In the genomic region with DNA sequence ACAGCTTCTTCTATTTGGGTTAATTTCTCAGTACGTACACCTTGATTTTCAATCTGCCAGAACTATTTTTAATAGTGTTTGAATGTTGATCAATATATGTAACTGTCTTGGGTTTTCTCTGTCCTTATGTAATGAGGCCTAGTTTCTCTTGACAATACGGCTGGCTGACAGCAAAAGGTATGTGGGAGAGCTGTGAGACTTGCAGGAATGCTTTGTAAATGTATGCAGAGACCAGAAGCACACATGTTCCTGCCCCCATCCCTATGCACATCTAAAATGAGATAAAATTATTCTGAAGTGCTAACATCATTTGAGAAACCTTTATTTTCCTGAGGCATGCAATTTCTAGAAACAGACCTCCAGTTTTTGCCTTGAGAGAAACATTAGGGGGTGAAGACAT, we compare ENCODE assay signal across 3 cellular contexts.
TF ChIP-seq lines count a peak whose summit lies in the region.

No MANE protein-coding gene starts in this region.

TF ChIP-seq in GM23338, 12 proteins besides CTCF, POLR2A, EP300 and RAD21:
- TF ChIP-seq, protein P1, sequence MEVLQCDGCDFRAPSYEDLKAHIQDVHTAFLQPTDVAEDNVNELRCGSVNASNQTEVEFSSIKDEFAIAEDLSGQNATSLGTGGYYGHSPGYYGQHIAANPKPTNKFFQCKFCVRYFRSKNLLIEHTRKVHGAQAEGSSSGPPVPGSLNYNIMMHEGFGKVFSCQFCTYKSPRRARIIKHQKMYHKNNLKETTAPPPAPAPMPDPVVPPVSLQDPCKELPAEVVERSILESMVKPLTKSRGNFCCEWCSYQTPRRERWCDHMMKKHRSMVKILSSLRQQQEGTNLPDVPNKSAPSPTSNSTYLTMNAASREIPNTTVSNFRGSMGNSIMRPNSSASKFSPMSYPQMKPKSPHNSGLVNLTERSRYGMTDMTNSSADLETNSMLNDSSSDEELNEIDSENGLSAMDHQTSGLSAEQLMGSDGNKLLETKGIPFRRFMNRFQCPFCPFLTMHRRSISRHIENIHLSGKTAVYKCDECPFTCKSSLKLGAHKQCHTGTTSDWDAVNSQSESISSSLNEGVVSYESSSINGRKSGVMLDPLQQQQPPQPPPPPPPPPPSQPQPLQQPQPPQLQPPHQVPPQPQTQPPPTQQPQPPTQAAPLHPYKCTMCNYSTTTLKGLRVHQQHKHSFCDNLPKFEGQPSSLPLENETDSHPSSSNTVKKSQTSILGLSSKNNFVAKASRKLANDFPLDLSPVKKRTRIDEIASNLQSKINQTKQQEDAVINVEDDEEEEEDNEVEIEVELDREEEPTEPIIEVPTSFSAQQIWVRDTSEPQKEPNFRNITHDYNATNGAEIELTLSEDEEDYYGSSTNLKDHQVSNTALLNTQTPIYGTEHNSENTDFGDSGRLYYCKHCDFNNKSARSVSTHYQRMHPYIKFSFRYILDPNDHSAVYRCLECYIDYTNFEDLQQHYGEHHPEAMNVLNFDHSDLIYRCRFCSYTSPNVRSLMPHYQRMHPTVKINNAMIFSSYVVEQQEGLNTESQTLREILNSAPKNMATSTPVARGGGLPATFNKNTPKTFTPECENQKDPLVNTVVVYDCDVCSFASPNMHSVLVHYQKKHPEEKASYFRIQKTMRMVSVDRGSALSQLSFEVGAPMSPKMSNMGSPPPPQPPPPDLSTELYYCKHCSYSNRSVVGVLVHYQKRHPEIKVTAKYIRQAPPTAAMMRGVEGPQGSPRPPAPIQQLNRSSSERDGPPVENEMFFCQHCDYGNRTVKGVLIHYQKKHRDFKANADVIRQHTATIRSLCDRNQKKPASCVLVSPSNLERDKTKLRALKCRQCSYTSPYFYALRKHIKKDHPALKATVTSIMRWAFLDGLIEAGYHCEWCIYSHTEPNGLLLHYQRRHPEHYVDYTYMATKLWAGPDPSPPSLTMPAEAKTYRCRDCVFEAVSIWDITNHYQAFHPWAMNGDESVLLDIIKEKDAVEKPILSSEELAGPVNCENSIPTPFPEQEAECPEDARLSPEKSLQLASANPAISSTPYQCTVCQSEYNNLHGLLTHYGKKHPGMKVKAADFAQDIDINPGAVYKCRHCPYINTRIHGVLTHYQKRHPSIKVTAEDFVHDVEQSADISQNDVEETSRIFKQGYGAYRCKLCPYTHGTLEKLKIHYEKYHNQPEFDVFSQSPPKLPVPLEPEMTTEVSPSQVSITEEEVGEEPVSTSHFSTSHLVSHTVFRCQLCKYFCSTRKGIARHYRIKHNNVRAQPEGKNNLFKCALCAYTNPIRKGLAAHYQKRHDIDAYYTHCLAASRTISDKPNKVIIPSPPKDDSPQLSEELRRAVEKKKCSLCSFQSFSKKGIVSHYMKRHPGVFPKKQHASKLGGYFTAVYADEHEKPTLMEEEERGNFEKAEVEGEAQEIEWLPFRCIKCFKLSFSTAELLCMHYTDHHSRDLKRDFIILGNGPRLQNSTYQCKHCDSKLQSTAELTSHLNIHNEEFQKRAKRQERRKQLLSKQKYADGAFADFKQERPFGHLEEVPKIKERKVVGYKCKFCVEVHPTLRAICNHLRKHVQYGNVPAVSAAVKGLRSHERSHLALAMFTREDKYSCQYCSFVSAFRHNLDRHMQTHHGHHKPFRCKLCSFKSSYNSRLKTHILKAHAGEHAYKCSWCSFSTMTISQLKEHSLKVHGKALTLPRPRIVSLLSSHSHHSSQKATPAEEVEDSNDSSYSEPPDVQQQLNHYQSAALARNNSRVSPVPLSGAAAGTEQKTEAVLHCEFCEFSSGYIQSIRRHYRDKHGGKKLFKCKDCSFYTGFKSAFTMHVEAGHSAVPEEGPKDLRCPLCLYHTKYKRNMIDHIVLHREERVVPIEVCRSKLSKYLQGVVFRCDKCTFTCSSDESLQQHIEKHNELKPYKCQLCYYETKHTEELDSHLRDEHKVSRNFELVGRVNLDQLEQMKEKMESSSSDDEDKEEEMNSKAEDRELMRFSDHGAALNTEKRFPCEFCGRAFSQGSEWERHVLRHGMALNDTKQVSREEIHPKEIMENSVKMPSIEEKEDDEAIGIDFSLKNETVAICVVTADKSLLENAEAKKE (CRISPR knock-in tag; IDR thresholded peaks at IDR 0.05), result no peak
- TF ChIP-seq STAT1 (IDR thresholded peaks at IDR 0.05; ENCODE audit: unreplicated experiment), result no peak

TF ChIP-seq in H1, 55 proteins besides CTCF, POLR2A, EP300 and RAD21:
- no peak for TF ChIP-seq HDAC6 (IDR thresholded peaks at IDR 0.05; ENCODE audit: low read depth, low read length)
- no peak for TF ChIP-seq CHD2 (IDR thresholded peaks at IDR 0.05; ENCODE audit: low read length)
- TF ChIP-seq TEAD4 (IDR thresholded peaks at IDR 0.05; ENCODE audit: low read depth, low read length), result 0 out of 2 replicates have a peak, but pooled peaks have one; percentile 23
- TF ChIP-seq YY1 (IDR thresholded peaks at IDR 0.05; ENCODE audit: low read depth, low read length), result no peak
- TF ChIP-seq, protein P2, sequence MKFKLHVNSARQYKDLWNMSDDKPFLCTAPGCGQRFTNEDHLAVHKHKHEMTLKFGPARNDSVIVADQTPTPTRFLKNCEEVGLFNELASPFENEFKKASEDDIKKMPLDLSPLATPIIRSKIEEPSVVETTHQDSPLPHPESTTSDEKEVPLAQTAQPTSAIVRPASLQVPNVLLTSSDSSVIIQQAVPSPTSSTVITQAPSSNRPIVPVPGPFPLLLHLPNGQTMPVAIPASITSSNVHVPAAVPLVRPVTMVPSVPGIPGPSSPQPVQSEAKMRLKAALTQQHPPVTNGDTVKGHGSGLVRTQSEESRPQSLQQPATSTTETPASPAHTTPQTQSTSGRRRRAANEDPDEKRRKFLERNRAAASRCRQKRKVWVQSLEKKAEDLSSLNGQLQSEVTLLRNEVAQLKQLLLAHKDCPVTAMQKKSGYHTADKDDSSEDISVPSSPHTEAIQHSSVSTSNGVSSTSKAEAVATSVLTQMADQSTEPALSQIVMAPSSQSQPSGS (IDR thresholded peaks at IDR 0.05; ENCODE audit: low read length), result no peak
- no peak for TF ChIP-seq CREB1 (IDR thresholded peaks at IDR 0.05)
- TF ChIP-seq, protein P3, sequence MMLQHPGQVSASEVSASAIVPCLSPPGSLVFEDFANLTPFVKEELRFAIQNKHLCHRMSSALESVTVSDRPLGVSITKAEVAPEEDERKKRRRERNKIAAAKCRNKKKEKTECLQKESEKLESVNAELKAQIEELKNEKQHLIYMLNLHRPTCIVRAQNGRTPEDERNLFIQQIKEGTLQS (IDR thresholded peaks at IDR 0.05; ENCODE audit: insufficient read depth, low read depth, low read length), result no peak

TF ChIP-seq in SK-N-SH, 30 proteins besides CTCF, POLR2A, EP300 and RAD21:
- TF ChIP-seq RXRA (IDR thresholded peaks at IDR 0.05; ENCODE audit: borderline replicate concordance, low read depth), result no peak
- TF ChIP-seq, protein P4, sequence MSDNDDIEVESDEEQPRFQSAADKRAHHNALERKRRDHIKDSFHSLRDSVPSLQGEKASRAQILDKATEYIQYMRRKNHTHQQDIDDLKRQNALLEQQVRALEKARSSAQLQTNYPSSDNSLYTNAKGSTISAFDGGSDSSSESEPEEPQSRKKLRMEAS (IDR thresholded peaks at IDR 0.05; ENCODE audit: low read depth), result no peak
